8 cellular contexts compared by ENCODE assay signal in genomic region chr16:55543470-55543869, GRCh38. TPM values are rescaled to one million over a fixed set of nuclear protein-coding genes. Genes with fewer than 3 reads are reported as not detected.
A peak's percentile ranks its signal among the peaks of the same experiment; 100 is the strongest.
DNase-seq lines count a peak whose midpoint lies in the region; ATAC-seq, FAIRE-seq and TF ChIP-seq lines count a peak whose summit lies in the region.

No MANE protein-coding gene starts in this region.

- H3K27me3 ChIP-seq in PC-3 (ENCODE audit: low read length) = no peaks in the 10 kb centered on the region
- H3K27me3 ChIP-seq in CD4-positive, alpha-beta T cell (ENCODE audit: control insufficient read depth, insufficient read depth, low read length) = no peaks in the 10 kb centered on the region

- ATAC-seq in PC-3 (no peak), HG02884 (IDR thresholded peaks at IDR 0.05; ENCODE audit: unreplicated experiment) (no peak)
- no peak for ATAC-seq in CD4-positive, alpha-beta T cell (ENCODE audit: poor library complexity)

- peaks cover 12% of the 10 kb centered on the region; the same call in 1 of the 2 replicates for H3K4me1 ChIP-seq in PC-3 (ENCODE audit: insufficient read depth, low read length)

- no peaks in the 10 kb centered on the region for H3K4me1 Mint-ChIP-seq in activated T-cell treated with anti-CD3 and anti-CD28 coated beads, Interleukin-2, amount 50 U/mL, for 24 hours (ENCODE audit: low read depth)
- H3K4me1 Mint-ChIP-seq in CD4-positive, alpha-beta T cell (ENCODE audit: low read depth) = no peaks in the 10 kb centered on the region

- no peak overlapping the region for H3K9ac ChIP-seq in PC-3 (ENCODE audit: low read length)

- peak; percentile 47 for FAIRE-seq in G401.6 (lab: Jason Lieb, UNC)

- H3K4me3 ChIP-seq in PC-3 (ENCODE audit: low read length) = no peak overlapping the region
- no peak overlapping the region for H3K4me3 ChIP-seq in fibroblast of mammary gland (ENCODE audit: control insufficient read depth, low read depth, low read length)

- H3K36me3 ChIP-seq in PC-3 (ENCODE audit: low read depth, low read length) = no peaks in the 10 kb centered on the region

- no peaks in the 10 kb centered on the region for H4K20me1 ChIP-seq in PC-3 (ENCODE audit: low read length)

- H3K9me3 ChIP-seq in PC-3 (ENCODE audit: low read length) = no peaks in the 10 kb centered on the region
- H3K9me3 ChIP-seq in CD4-positive, alpha-beta T cell (ENCODE audit: control insufficient read depth, low read length) = no peaks in the 10 kb centered on the region

- H3K27ac ChIP-seq in PC-3 (ENCODE audit: low read length) = no peak overlapping the region
- no peak overlapping the region for H3K27ac ChIP-seq in CD4-positive, alpha-beta T cell (ENCODE audit: low read depth, low read length)

- H3K27me3 Mint-ChIP-seq in activated T-cell treated with anti-CD3 and anti-CD28 coated beads, Interleukin-2, amount 50 U/mL, for 24 hours = peaks cover 2% of the 10 kb centered on the region
- no peaks in the 10 kb centered on the region for H3K27me3 Mint-ChIP-seq in CD4-positive, alpha-beta T cell

- TF ChIP-seq CTCF in PC-3 (conservative IDR thresholded peaks at IDR 0.05; ENCODE audit: low read depth, low read length) = peak; percentile 48; the same call in 1 of the 2 replicates
- peak; percentile 31 for TF ChIP-seq CTCF in fibroblast of mammary gland (conservative IDR thresholded peaks at IDR 0.05; ENCODE audit: control insufficient read depth, insufficient read depth, low read depth, low read length)
- TF ChIP-seq CTCF in CD4-positive, alpha-beta T cell (IDR thresholded peaks at IDR 0.05) = no peak

- DNase-seq in PC-3 (peak; percentile 37), fibroblast of mammary gland (ENCODE audit: low read depth) (peak; percentile 63), pons (ENCODE audit: low spot score) (peak; percentile 67), HEK293T (ENCODE audit: extremely low spot score) (no peak)
- no peak for DNase-seq in activated T-cell treated with anti-CD3 and anti-CD28 coated beads, Interleukin-2, amount 50 U/mL, for 24 hours
- no peak for DNase-seq in CD4-positive, alpha-beta T cell

- no peak overlapping the region for H3K27ac Mint-ChIP-seq in activated T-cell treated with anti-CD3 and anti-CD28 coated beads, Interleukin-2, amount 50 U/mL, for 24 hours
- H3K27ac Mint-ChIP-seq in CD4-positive, alpha-beta T cell = no peak overlapping the region

- H3K9me2 ChIP-seq in PC-3 (replicated peaks; ENCODE audit: low read length) = no peaks in the 10 kb centered on the region

- POLR2A ChIA-PET in PC-3 (lab: Charles Lee; ENCODE audit: unreplicated experiment) = no interaction called here
- POLR2A ChIA-PET in HEK293T (lab: Yijun Ruan, JAX) = no interaction called here
- POLR2A ChIA-PET in CD4-positive, alpha-beta T cell (lab: Charles Lee) = no interaction called here

- intact Hi-C loops in PC-3 (cut with micrococcal nuclease) = no loop called here
- intact Hi-C loops in CD4-positive, alpha-beta T cell (cut with DNase I, micrococcal nuclease) = no loop called here

- no peaks in the 10 kb centered on the region for H3K9me3 Mint-ChIP-seq in activated T-cell treated with anti-CD3 and anti-CD28 coated beads, Interleukin-2, amount 50 U/mL, for 24 hours
- H3K9me3 Mint-ChIP-seq in CD4-positive, alpha-beta T cell = no peaks in the 10 kb centered on the region

- no peak overlapping the region for H3K4me2 ChIP-seq in PC-3 (ENCODE audit: low read length)

- H3K4me3 Mint-ChIP-seq in activated T-cell treated with anti-CD3 and anti-CD28 coated beads, Interleukin-2, amount 50 U/mL, for 24 hours = no peak overlapping the region
- H3K4me3 Mint-ChIP-seq in CD4-positive, alpha-beta T cell = no peak overlapping the region

- CTCF ChIA-PET in PC-3 (lab: Charles Lee) = no interaction called here
- CTCF ChIA-PET in HEK293T (lab: Yijun Ruan, JAX) = interaction anchor here (2.0 kb wide), 1 partner anchor 78 kb away, joined by 6 read pairs; no protein-coding TSS in a partner anchor
- CTCF ChIA-PET in CD4-positive, alpha-beta T cell (lab: Charles Lee) = no interaction called here

- no peak overlapping the region for H2AFZ ChIP-seq in PC-3 (ENCODE audit: low read length)

- no peaks in the 10 kb centered on the region for H3F3A ChIP-seq in PC-3 (ENCODE audit: low read length, unreplicated experiment)

- BruUV-seq in PC-3 (replicated peaks; lab: Mats Ljungman, UMichigan) = no TSS peak

- H3K79me2 ChIP-seq in PC-3 (ENCODE audit: low read length) = no peaks in the 10 kb centered on the region

- H3K36me3 Mint-ChIP-seq in activated T-cell treated with anti-CD3 and anti-CD28 coated beads, Interleukin-2, amount 50 U/mL, for 24 hours (ENCODE audit: low read depth) = no peaks in the 10 kb centered on the region
- no peaks in the 10 kb centered on the region for H3K36me3 Mint-ChIP-seq in CD4-positive, alpha-beta T cell (ENCODE audit: low read depth)

TF ChIP-seq in HEK293T, 16 proteins besides CTCF, POLR2A, EP300 and RAD21:
- TF ChIP-seq FOXK2 (IDR thresholded peaks at IDR 0.05) (no peak), CTBP1 (IDR thresholded peaks at IDR 0.05; ENCODE audit: borderline replicate concordance) (no peak), ZNF384 (IDR thresholded peaks at IDR 0.05) (no peak), FOXM1 (IDR thresholded peaks at IDR 0.05; ENCODE audit: borderline replicate concordance) (no peak), SUZ12 (IDR thresholded peaks at IDR 0.05) (no peak), LEF1 (IDR thresholded peaks at IDR 0.05; ENCODE audit: borderline replicate concordance) (no peak), ARNT (IDR thresholded peaks at IDR 0.05) (no peak), PKNOX1 (IDR thresholded peaks at IDR 0.05) (no peak), ELF4 (IDR thresholded peaks at IDR 0.05) (no peak), HDGF (IDR thresholded peaks at IDR 0.05; ENCODE audit: borderline replicate concordance) (no peak), SP1 (IDR thresholded peaks at IDR 0.05) (no peak), FOXA1 (IDR thresholded peaks at IDR 0.05) (no peak), NFRKB (IDR thresholded peaks at IDR 0.05) (no peak), L3MBTL2 (conservative IDR thresholded peaks at IDR 0.05) (no peak), TARDBP (IDR thresholded peaks at IDR 0.05) (no peak)

RNA-seq across cellular contexts. Expression of gene CAPNS2, which starts 23.0 kb away (rescaled TPM):
- 0.26 TPM in 1 of 2 replicates, not detected in the other for total RNA-seq in PC-3 (2014; rRNA removed)
- not detected for total RNA-seq in CD4-positive, alpha-beta T cell

RNA-seq across cellular contexts. Expression of gene LPCAT2, which starts 34.6 kb away (rescaled TPM):
- 8.0 and 15.0 TPM in 2 replicates for total RNA-seq in PC-3 (2014; rRNA removed)
- total RNA-seq in CD4-positive, alpha-beta T cell = under 1 TPM; 0.22 to 0.36 TPM

Comparison
In these comparisons a context has a peak if more than half of its experiments do, and no peak if none do; other contexts are left out.
1. DNase-seq: peak in PC-3 (single experiment), fibroblast of mammary gland (single experiment) and pons (single experiment); none in HEK293T (single experiment), activated T-cell treated with anti-CD3 and anti-CD28 coated beads, Interleukin-2, amount 50 U/mL, for 24 hours (single experiment) and CD4-positive, alpha-beta T cell (0 of 10).